ENCODE assay signal across 13 cellular contexts in the genomic region with DNA sequence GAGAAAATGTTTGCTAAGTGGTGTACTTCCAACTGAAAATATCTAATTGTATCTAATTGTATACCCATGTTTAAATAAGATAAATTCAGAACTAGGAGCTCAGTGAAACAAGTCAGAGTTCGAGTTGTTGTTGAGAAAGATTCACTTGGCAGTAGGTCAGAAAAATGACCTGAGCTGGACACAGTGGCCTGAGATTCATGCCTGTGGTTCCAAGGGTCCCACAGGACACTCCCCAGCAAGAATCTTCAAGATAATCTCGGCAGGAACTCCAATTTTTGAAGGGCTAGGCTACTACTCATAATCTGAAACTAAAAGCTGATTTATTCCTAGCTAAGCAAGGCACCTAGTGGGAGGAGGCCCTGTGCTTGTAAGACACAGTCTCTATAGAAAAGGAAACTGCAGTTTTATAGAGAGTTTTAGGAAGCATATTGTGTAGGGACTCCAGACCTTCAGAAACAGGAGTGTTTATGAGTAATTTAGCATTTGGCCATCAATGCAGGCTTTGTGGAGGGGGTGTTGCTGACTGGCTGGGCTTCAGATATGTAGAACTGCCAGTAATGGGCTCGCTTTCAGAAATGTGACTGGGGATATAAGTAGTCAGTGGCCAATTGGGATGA. TPM values are rescaled to one million over a fixed set of nuclear protein-coding genes. Genes with fewer than 3 reads are reported as not detected.
DNase-seq lines count a peak whose midpoint lies in the region; ATAC-seq and TF ChIP-seq lines count a peak whose summit lies in the region.
"Had no signal": no experiment of that assay in that cellular context is flagged by ENCODE, and none has a peak within 500 bp of the region (broad histone marks: within the 10 kb centered on the region; RNA-seq: fewer than 3 reads in every experiment).

No MANE protein-coding gene starts in this region.

- DNase-seq in GM10248 (ENCODE audit: extremely low spot score) = peak; percentile 29
- no peak for DNase-seq in activated naive CD8-positive, alpha-beta T cell treated with anti-CD3 and anti-CD28 coated beads, Interleukin-2, amount 10 ng/mL, durations not matched to agents 7 days and 5 days
- no peak for DNase-seq in NCI-H446 treated with DMSO at 0.1 percent for 48 hours (lab: John Stamatoyannopoulos, UW)
- no peak for DNase-seq in NCI-H1105 (lab: John Stamatoyannopoulos, UW)
- no peak for DNase-seq in GOT3 (lab: John Stamatoyannopoulos, UW)
- no peak for DNase-seq in upper lobe of right lung
- DNase-seq: H9, NCI-H1436, SHP77 treated with DMSO at 0.1 percent for 48 hours, sigmoid colon had no signal

- H3K27me3 ChIP-seq in upper lobe of right lung = no peaks in the 10 kb centered on the region
- H3K27me3 ChIP-seq: sigmoid colon had no signal

- peak overlapping the region; percentile 6 for H3K4me3 Mint-ChIP-seq in activated naive CD8-positive, alpha-beta T cell treated with anti-CD3 and anti-CD28 coated beads, Interleukin-2, amount 10 ng/mL, durations not matched to agents 7 days and 5 days
- H3K4me3 Mint-ChIP-seq: H9 had no signal

- no peak overlapping the region for H3K27ac ChIP-seq in upper lobe of right lung
- H3K27ac ChIP-seq: sigmoid colon had no signal

- H3K9me3 ChIP-seq in upper lobe of right lung = no peaks in the 10 kb centered on the region
- H3K9me3 ChIP-seq: sigmoid colon had no signal

- TF ChIP-seq CTCF in GM10248 (IDR thresholded peaks at IDR 0.05; ENCODE audit: control extremely low read depth, extremely low read depth, low read depth, missing control alignments) = no peak
- TF ChIP-seq CTCF in upper lobe of right lung (IDR thresholded peaks at IDR 0.05) = no peak

- intact Hi-C loops in upper lobe of right lung (cut with DNase I) = no loop called here

- H3K4me1 ChIP-seq in upper lobe of right lung = no peaks in the 10 kb centered on the region
- H3K4me1 ChIP-seq: sigmoid colon had no signal

- no peaks in the 10 kb centered on the region for H3K36me3 ChIP-seq in upper lobe of right lung
- H3K36me3 ChIP-seq: sigmoid colon had no signal

- H3K4me3 ChIP-seq in upper lobe of right lung = no peak overlapping the region
- H3K4me3 ChIP-seq: sigmoid colon had no signal

- ATAC-seq in GM19328 (IDR thresholded peaks at IDR 0.05; ENCODE audit: unreplicated experiment) (peak; percentile 41), HG03064 (IDR thresholded peaks at IDR 0.05; ENCODE audit: low read depth, unreplicated experiment) (peak; percentile 65), upper lobe of right lung (no peak)
- ATAC-seq in activated naive CD8-positive, alpha-beta T cell treated with anti-CD3 and anti-CD28 coated beads, Interleukin-2, amount 10 ng/mL, durations not matched to agents 7 days and 5 days (ENCODE audit: low read depth) = peak; percentile 78

- H3K27me3 Mint-ChIP-seq in activated naive CD8-positive, alpha-beta T cell treated with anti-CD3 and anti-CD28 coated beads, Interleukin-2, amount 10 ng/mL, durations not matched to agents 7 days and 5 days = no peaks in the 10 kb centered on the region

- POLR2A ChIA-PET in GM10248 (lab: Yijun Ruan, JAX) = no interaction called here
- POLR2A ChIA-PET in activated naive CD8-positive, alpha-beta T cell treated with anti-CD3 and anti-CD28 coated beads, Interleukin-2, amount 10 ng/mL, durations not matched to agents 7 days and 5 days (lab: Charles Lee) = no interaction called here

- H3K4me1 Mint-ChIP-seq in activated naive CD8-positive, alpha-beta T cell treated with anti-CD3 and anti-CD28 coated beads, Interleukin-2, amount 10 ng/mL, durations not matched to agents 7 days and 5 days = peaks cover 25% of the 10 kb centered on the region

- CTCF ChIA-PET in GM10248 (lab: Yijun Ruan, JAX) = interaction anchor here (0.9 to 1.2 kb wide), 2 partner anchors 12 to 43 kb away, joined by 3 read pairs; a partner anchor contains a TSS

- peaks cover 72% of the 10 kb centered on the region for H3K36me3 Mint-ChIP-seq in activated naive CD8-positive, alpha-beta T cell treated with anti-CD3 and anti-CD28 coated beads, Interleukin-2, amount 10 ng/mL, durations not matched to agents 7 days and 5 days

- peaks cover 15% of the 10 kb centered on the region for H3K9me3 Mint-ChIP-seq in activated naive CD8-positive, alpha-beta T cell treated with anti-CD3 and anti-CD28 coated beads, Interleukin-2, amount 10 ng/mL, durations not matched to agents 7 days and 5 days

- peak overlapping the region; percentile 59 for H3K27ac Mint-ChIP-seq in activated naive CD8-positive, alpha-beta T cell treated with anti-CD3 and anti-CD28 coated beads, Interleukin-2, amount 10 ng/mL, durations not matched to agents 7 days and 5 days
- H3K27ac Mint-ChIP-seq: H9 had no signal

RNA-seq across cellular contexts. Expression of a gene that starts 43.2 kb away (rescaled TPM):
- 10 to 100 TPM; 58.7 to 61.4 TPM for total RNA-seq in activated naive CD8-positive, alpha-beta T cell treated with anti-CD3 and anti-CD28 coated beads, Interleukin-2, amount 10 ng/mL, durations not matched to agents 7 days and 5 days
- total RNA-seq in upper lobe of right lung = 12.7 TPM
- total RNA-seq: endothelial cell of umbilical vein had no signal

RNA-seq across cellular contexts. Expression of a gene that starts 48.9 kb away (rescaled TPM):
- 100 to 1,000 TPM; 153 to 158 TPM for total RNA-seq in activated naive CD8-positive, alpha-beta T cell treated with anti-CD3 and anti-CD28 coated beads, Interleukin-2, amount 10 ng/mL, durations not matched to agents 7 days and 5 days
- total RNA-seq in upper lobe of right lung = 46.9 TPM

RNA-seq across cellular contexts. Expression of a gene that starts 58.3 kb away (rescaled TPM):
- 100 to 1,000 TPM; 107 to 115 TPM for total RNA-seq in activated naive CD8-positive, alpha-beta T cell treated with anti-CD3 and anti-CD28 coated beads, Interleukin-2, amount 10 ng/mL, durations not matched to agents 7 days and 5 days
- 27.2 TPM for total RNA-seq in upper lobe of right lung
